1 cellular context compared by ENCODE assay signal in the genomic region with DNA sequence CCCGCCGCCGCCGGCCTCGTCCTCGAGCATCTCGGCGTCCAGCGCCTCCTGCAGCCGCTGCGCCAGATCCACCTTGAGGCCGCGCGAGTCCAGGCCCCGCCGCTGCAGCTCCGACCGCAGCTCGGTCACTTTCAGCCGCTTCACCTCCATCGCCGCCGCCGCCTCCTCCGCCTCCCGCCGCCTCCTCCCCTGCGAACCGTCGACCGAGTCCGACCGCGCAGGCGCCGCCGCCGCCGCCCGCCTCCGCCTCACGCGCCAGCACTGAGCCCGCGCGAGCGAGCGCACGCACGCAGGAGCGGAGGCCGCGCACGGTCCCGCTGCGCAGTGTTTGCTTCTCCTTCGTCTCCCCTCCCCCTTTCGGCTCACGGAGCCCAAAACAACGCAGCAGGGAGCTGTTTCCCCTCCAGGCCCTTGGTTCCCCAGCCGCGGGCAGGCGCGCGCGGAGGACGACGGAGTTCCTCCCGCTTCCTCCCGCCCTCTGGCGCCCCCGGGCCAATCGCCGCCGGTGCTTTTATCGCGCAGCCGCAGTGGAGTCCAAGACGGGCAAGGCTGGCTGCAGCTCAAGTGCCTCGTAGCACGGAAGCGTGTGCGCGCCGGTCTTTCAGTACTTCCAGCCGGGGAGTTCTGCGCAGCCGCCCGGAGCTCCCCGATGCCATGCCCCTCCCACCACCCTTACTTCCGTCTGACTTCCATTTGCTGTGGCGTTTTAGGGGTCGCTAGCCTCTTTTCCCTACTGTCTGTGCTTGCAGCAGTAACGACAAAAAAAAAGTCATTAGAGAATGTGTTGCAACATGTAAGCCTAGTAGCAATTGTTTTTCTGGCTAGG.
TF ChIP-seq lines count a peak whose summit lies in the region.

TSS of gene HNRNPUL2 (minus strand) at position 451 of the 826 bp plus-strand sequence. CDS start at position 150, 301 bp downstream.

TF ChIP-seq in K562, 482 proteins besides CTCF, POLR2A, EP300 and RAD21 (continued from another document and continues in another):
- TF ChIP-seq, protein P1, sequence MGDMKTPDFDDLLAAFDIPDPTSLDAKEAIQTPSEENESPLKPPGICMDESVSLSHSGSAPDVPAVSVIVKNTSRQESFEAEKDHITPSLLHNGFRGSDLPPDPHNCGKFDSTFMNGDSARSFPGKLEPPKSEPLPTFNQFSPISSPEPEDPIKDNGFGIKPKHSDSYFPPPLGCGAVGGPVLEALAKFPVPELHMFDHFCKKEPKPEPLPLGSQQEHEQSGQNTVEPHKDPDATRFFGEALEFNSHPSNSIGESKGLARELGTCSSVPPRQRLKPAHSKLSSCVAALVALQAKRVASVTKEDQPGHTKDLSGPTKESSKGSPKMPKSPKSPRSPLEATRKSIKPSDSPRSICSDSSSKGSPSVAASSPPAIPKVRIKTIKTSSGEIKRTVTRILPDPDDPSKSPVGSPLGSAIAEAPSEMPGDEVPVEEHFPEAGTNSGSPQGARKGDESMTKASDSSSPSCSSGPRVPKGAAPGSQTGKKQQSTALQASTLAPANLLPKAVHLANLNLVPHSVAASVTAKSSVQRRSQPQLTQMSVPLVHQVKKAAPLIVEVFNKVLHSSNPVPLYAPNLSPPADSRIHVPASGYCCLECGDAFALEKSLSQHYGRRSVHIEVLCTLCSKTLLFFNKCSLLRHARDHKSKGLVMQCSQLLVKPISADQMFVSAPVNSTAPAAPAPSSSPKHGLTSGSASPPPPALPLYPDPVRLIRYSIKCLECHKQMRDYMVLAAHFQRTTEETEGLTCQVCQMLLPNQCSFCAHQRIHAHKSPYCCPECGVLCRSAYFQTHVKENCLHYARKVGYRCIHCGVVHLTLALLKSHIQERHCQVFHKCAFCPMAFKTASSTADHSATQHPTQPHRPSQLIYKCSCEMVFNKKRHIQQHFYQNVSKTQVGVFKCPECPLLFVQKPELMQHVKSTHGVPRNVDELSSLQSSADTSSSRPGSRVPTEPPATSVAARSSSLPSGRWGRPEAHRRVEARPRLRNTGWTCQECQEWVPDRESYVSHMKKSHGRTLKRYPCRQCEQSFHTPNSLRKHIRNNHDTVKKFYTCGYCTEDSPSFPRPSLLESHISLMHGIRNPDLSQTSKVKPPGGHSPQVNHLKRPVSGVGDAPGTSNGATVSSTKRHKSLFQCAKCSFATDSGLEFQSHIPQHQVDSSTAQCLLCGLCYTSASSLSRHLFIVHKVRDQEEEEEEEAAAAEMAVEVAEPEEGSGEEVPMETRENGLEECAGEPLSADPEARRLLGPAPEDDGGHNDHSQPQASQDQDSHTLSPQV (IDR thresholded peaks at IDR 0.05), result peak; percentile 91; the same call in 1 of the 2 replicates
- no peak for TF ChIP-seq BACH1 (tag; IDR thresholded peaks at IDR 0.05)
- peak; percentile 48 to 83 for TF ChIP-seq UBTF (IDR thresholded peaks at IDR 0.05; ENCODE audit: borderline replicate concordance in 1 of 2, low read depth in 2 of 2, low read length in 2 of 2)
- TF ChIP-seq EP400 (IDR thresholded peaks at IDR 0.05), result peak; percentile 90
- TF ChIP-seq SETDB1 (IDR thresholded peaks at IDR 0.05; ENCODE audit: low read length), result no peak
- peak; percentile 55 for TF ChIP-seq NFIC (IDR thresholded peaks at IDR 0.05)
- TF ChIP-seq CTBP1 (IDR thresholded peaks at IDR 0.05; ENCODE audit: borderline replicate concordance), result peak; percentile 99
- no peak for TF ChIP-seq HNRNPUL1 (IDR thresholded peaks at IDR 0.05; ENCODE audit: low read length)
- TF ChIP-seq ZNF324 (CRISPR knock-in tag; IDR thresholded peaks at IDR 0.05), result peak; percentile 83
- peak; percentile 83 for TF ChIP-seq BHLHE40 (IDR thresholded peaks at IDR 0.05; ENCODE audit: low read length)
- TF ChIP-seq RB1 (IDR thresholded peaks at IDR 0.05; ENCODE audit: low read depth), result peak; percentile 96
- TF ChIP-seq ZC3H8 (IDR thresholded peaks at IDR 0.05), result no peak
- TF ChIP-seq HOMEZ (CRISPR knock-in tag; IDR thresholded peaks at IDR 0.05), result 0 out of 2 replicates have a peak, but pooled peaks have one; percentile 71
- TF ChIP-seq CREBBP (IDR thresholded peaks at IDR 0.05; ENCODE audit: low read depth, low read length), result no peak
- peak; percentile 33 for TF ChIP-seq TAF9B (IDR thresholded peaks at IDR 0.05; ENCODE audit: partially characterized antibody)
- TF ChIP-seq, protein P2, sequence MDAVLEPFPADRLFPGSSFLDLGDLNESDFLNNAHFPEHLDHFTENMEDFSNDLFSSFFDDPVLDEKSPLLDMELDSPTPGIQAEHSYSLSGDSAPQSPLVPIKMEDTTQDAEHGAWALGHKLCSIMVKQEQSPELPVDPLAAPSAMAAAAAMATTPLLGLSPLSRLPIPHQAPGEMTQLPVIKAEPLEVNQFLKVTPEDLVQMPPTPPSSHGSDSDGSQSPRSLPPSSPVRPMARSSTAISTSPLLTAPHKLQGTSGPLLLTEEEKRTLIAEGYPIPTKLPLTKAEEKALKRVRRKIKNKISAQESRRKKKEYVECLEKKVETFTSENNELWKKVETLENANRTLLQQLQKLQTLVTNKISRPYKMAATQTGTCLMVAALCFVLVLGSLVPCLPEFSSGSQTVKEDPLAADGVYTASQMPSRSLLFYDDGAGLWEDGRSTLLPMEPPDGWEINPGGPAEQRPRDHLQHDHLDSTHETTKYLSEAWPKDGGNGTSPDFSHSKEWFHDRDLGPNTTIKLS (IDR thresholded peaks at IDR 0.05; ENCODE audit: borderline replicate concordance, low read depth), result peak; percentile 80
- no peak for TF ChIP-seq SLC30A9 (CRISPR knock-in tag; IDR thresholded peaks at IDR 0.05)
- no peak; the same call in 1 of the 2 replicates for TF ChIP-seq ELF2 (CRISPR knock-in tag; IDR thresholded peaks at IDR 0.05)
- no peak for TF ChIP-seq MTA1 (IDR thresholded peaks at IDR 0.05; ENCODE audit: borderline replicate concordance)
- TF ChIP-seq POLR3A (IDR thresholded peaks at IDR 0.05; ENCODE audit: borderline replicate concordance, extremely low read depth, insufficient read depth, insufficient read length), result no peak
- no peak for TF ChIP-seq ILK (tag; IDR thresholded peaks at IDR 0.05; ENCODE audit: borderline replicate concordance, low read depth)
- TF ChIP-seq CGGBP1 (CRISPR knock-in tag; IDR thresholded peaks at IDR 0.05), result 0 out of 2 replicates have a peak, but pooled peaks have one; percentile 54
- no peak for TF ChIP-seq NFE2 (IDR thresholded peaks at IDR 0.05; ENCODE audit: low read depth)
- TF ChIP-seq RBM15 (IDR thresholded peaks at IDR 0.05; ENCODE audit: insufficient read depth, low read length), result no peak
- peak; percentile 52; the same call in 1 of the 2 replicates for TF ChIP-seq JUN (IDR thresholded peaks at IDR 0.05; ENCODE audit: borderline replicate concordance, low read depth, low read length)
- TF ChIP-seq JUN (CRISPR knock-in tag; IDR thresholded peaks at IDR 0.05; ENCODE audit: borderline replicate concordance), result peak; percentile 94; the same call in 1 of the 2 replicates
- TF ChIP-seq ZNF77 (CRISPR knock-in tag; IDR thresholded peaks at IDR 0.05), result no peak
- TF ChIP-seq ZNF398 (CRISPR knock-in tag; IDR thresholded peaks at IDR 0.05), result no peak
- TF ChIP-seq, protein P3, sequence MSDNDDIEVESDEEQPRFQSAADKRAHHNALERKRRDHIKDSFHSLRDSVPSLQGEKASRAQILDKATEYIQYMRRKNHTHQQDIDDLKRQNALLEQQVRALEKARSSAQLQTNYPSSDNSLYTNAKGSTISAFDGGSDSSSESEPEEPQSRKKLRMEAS (CRISPR knock-in tag; IDR thresholded peaks at IDR 0.05), result peak; percentile 89
- TF ChIP-seq TOE1 (IDR thresholded peaks at IDR 0.05; ENCODE audit: borderline replicate concordance), result no peak
- no peak for TF ChIP-seq TOE1 (CRISPR knock-in tag; IDR thresholded peaks at IDR 0.05; ENCODE audit: borderline replicate concordance, low read depth)
- no peak for TF ChIP-seq SP1 (CRISPR knock-in tag; IDR thresholded peaks at IDR 0.05)
- 0 out of 2 replicates have a peak, but pooled peaks have one; percentile 47 for TF ChIP-seq NBN (IDR thresholded peaks at IDR 0.05; ENCODE audit: low read depth)
- TF ChIP-seq NR4A1 (CRISPR knock-in tag; IDR thresholded peaks at IDR 0.05), result peak; percentile 84; the same call in 1 of the 2 replicates
- TF ChIP-seq NR4A1 (tag; IDR thresholded peaks at IDR 0.05), result peak; percentile 62; the same call in 1 of the 2 replicates
- no peak; the same call in 1 of the 2 replicates for TF ChIP-seq ZNF282 (CRISPR knock-in tag; IDR thresholded peaks at IDR 0.05)
- peak; percentile 71; the same call in 1 of the 2 replicates for TF ChIP-seq OTX1 (CRISPR knock-in tag; IDR thresholded peaks at IDR 0.05)
- peak; percentile 15 for TF ChIP-seq NEUROD1 (IDR thresholded peaks at IDR 0.05; ENCODE audit: borderline replicate concordance, low read depth, low read length, partially characterized antibody)
- TF ChIP-seq, protein P4, sequence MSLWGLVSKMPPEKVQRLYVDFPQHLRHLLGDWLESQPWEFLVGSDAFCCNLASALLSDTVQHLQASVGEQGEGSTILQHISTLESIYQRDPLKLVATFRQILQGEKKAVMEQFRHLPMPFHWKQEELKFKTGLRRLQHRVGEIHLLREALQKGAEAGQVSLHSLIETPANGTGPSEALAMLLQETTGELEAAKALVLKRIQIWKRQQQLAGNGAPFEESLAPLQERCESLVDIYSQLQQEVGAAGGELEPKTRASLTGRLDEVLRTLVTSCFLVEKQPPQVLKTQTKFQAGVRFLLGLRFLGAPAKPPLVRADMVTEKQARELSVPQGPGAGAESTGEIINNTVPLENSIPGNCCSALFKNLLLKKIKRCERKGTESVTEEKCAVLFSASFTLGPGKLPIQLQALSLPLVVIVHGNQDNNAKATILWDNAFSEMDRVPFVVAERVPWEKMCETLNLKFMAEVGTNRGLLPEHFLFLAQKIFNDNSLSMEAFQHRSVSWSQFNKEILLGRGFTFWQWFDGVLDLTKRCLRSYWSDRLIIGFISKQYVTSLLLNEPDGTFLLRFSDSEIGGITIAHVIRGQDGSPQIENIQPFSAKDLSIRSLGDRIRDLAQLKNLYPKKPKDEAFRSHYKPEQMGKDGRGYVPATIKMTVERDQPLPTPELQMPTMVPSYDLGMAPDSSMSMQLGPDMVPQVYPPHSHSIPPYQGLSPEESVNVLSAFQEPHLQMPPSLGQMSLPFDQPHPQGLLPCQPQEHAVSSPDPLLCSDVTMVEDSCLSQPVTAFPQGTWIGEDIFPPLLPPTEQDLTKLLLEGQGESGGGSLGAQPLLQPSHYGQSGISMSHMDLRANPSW (CRISPR knock-in tag; IDR thresholded peaks at IDR 0.05), result peak; percentile 82; the same call in 1 of the 2 replicates
- no peak for TF ChIP-seq ATF1 (CRISPR knock-in tag; IDR thresholded peaks at IDR 0.05)
- peak; percentile 72 for TF ChIP-seq ATF1 (tag; IDR thresholded peaks at IDR 0.05)
- no peak for TF ChIP-seq PURB (CRISPR knock-in tag; IDR thresholded peaks at IDR 0.05; ENCODE audit: low read depth)
- TF ChIP-seq FOS (IDR thresholded peaks at IDR 0.05; ENCODE audit: extremely low read depth, insufficient read length), result peak; percentile 26
- TF ChIP-seq XRCC5 (IDR thresholded peaks at IDR 0.05; ENCODE audit: low read depth, low read length), result no peak
